Comparison of ENCODE assay signal across 1 cellular context in genomic region chr6:37807656-37808055, GRCh38.
TF ChIP-seq lines count a peak whose summit lies in the region.

No MANE protein-coding gene starts in this region.

TF ChIP-seq in HCT116, 20 proteins besides CTCF, POLR2A, EP300 and RAD21 (continued from another document):
- no peak for TF ChIP-seq JUND (IDR thresholded peaks at IDR 0.05)
- TF ChIP-seq SIN3A (IDR thresholded peaks at IDR 0.05; ENCODE audit: low read depth): no peak
TF ChIP-seq in HCT116: peak in this region for 0.
